Comparison of ENCODE assay signal across 10 cellular contexts in genomic region chr2:235638541-235639192, GRCh38.
A peak's percentile ranks its signal among the peaks of the same experiment; 100 is the strongest.
DNase-seq lines count a peak whose midpoint lies in the region; ATAC-seq and TF ChIP-seq lines count a peak whose summit lies in the region.
"Had no signal": no experiment of that assay in that cellular context is flagged by ENCODE, and none has a peak within 500 bp of the region (broad histone marks: within the 10 kb centered on the region; RNA-seq: fewer than 3 reads in every experiment).

No MANE protein-coding gene starts in this region.

- BruUV-seq in Calu3 (replicated peaks; lab: Mats Ljungman, UMichigan): no TSS peak

- DNase-seq in Calu3 (peak; percentile 7), NB4 (ENCODE audit: low read depth) (peak; percentile 37), esophagus muscularis mucosa (ENCODE audit: extremely low spot score) (no peak), prostate gland (ENCODE audit: low spot score) (no peak), adrenal gland (no peak), SIG-M5 treated with dmso at 0.1 percent for 504 hours (lab: John Stamatoyannopoulos, UW; ENCODE audit: unreplicated experiment) (no peak), NCI-H446 treated with DMSO at 0.1 percent for 48 hours (lab: John Stamatoyannopoulos, UW) (no peak)
- DNase-seq: effector memory CD4-positive, alpha-beta T cell had no signal

- no peaks in the 10 kb centered on the region for H3K4me1 Mint-ChIP-seq in Calu3 (ENCODE audit: low read depth, unreplicated experiment)
- H3K4me1 Mint-ChIP-seq: IgD-negative memory B cell had no signal

- H3K27ac Mint-ChIP-seq in Calu3 (ENCODE audit: unreplicated experiment): no peak overlapping the region
- H3K27ac Mint-ChIP-seq: IgD-negative memory B cell had no signal

- TF ChIP-seq CTCF in Calu3 (IDR thresholded peaks at IDR 0.05; ENCODE audit: unreplicated experiment) (peak; percentile 50), NB4 (IDR thresholded peaks at IDR 0.05; ENCODE audit: low read depth, low read length) (peak; percentile 49), esophagus muscularis mucosa (IDR thresholded peaks at IDR 0.05) (peak in 1 of 3 experiments; percentile 4), prostate gland (IDR thresholded peaks at IDR 0.05) (no peak), adrenal gland (IDR thresholded peaks at IDR 0.05) (no peak)

- ATAC-seq in GM18909 (IDR thresholded peaks at IDR 0.05; ENCODE audit: poor library complexity, unreplicated experiment): no peak

- H3K4me3 ChIP-seq in NB4 (ENCODE audit: low read depth, low read length) (no peak overlapping the region), esophagus muscularis mucosa (no peak overlapping the region), prostate gland (no peak overlapping the region), adrenal gland (no peak overlapping the region)

- H3K9me3 ChIP-seq in esophagus muscularis mucosa (no peaks in the 10 kb centered on the region), prostate gland (no peaks in the 10 kb centered on the region), adrenal gland (replicated peaks in 1 of 3) (no peaks in the 10 kb centered on the region)

- intact Hi-C loops in Calu3 (cut with micrococcal nuclease; ENCODE audit: unreplicated experiment) (no loop called here), esophagus muscularis mucosa (cut with DNase I) (no loop called here), prostate gland (cut with DNase I) (no loop called here), adrenal gland (cut with DNase I) (no loop called here)

- H3K36me3 ChIP-seq in esophagus muscularis mucosa: no peaks in the 10 kb centered on the region
- H3K36me3 ChIP-seq in prostate gland: no peaks in the 10 kb centered on the region
- no peaks in the 10 kb centered on the region for H3K36me3 ChIP-seq in adrenal gland (replicated peaks in 1 of 2)

- no peak for TF ChIP-seq POLR2A in NB4 (IDR thresholded peaks at IDR 0.05; ENCODE audit: extremely low read depth, insufficient read length)
- TF ChIP-seq POLR2A in esophagus muscularis mucosa (IDR thresholded peaks at IDR 0.05; ENCODE audit: low read depth): no peak
- no peak for TF ChIP-seq POLR2A in prostate gland (IDR thresholded peaks at IDR 0.05)
- TF ChIP-seq POLR2A in adrenal gland (IDR thresholded peaks at IDR 0.05): no peak

- no peaks in the 10 kb centered on the region for H3K9me3 Mint-ChIP-seq in Calu3 (ENCODE audit: low read depth, unreplicated experiment)
- H3K9me3 Mint-ChIP-seq: IgD-negative memory B cell had no signal

- no peaks in the 10 kb centered on the region for H3K27me3 Mint-ChIP-seq in Calu3 (ENCODE audit: unreplicated experiment)

- peaks cover 49 to 72% (median 66%) of the 10 kb centered on the region in 4 donors for H3K4me1 ChIP-seq in esophagus muscularis mucosa
- H3K4me1 ChIP-seq in prostate gland (replicated peaks): no peaks in the 10 kb centered on the region
- peaks cover 9 to 39% of the 10 kb centered on the region in 2 donors for H3K4me1 ChIP-seq in adrenal gland (replicated peaks in 1 of 2)

- 75% methylated on average over 7 of the region's 7 CpGs for WGBS in esophagus muscularis mucosa
- WGBS in prostate gland: 76% methylated on average over 7 of the region's 7 CpGs
- WGBS in adrenal gland, 4 donors: 87 to 96% (median 93%) methylated on average over 7 of the region's 7 CpGs

- CTCF ChIA-PET in Calu3 (lab: Charles Lee): interaction anchor here (0.6 to 1.2 kb wide), 2 partner anchors 45 to 108 kb away, joined by 3 to 11 read pairs; no protein-coding TSS in a partner anchor

- H3K27ac ChIP-seq in esophagus muscularis mucosa (replicated peaks in 1 of 4): peak overlapping the region; percentile 88 to 89 (median 89)
- H3K27ac ChIP-seq in prostate gland: peak overlapping the region; percentile 34 to 35
- H3K27ac ChIP-seq in adrenal gland: peak overlapping the region in 2 of 5 donors; percentile 16 to 69

- H3K36me3 Mint-ChIP-seq in Calu3 (ENCODE audit: insufficient read depth, unreplicated experiment): peaks cover 15% of the 10 kb centered on the region
- H3K36me3 Mint-ChIP-seq: IgD-negative memory B cell had no signal

- H3K4me3 Mint-ChIP-seq in Calu3 (ENCODE audit: low read depth, unreplicated experiment): no peak overlapping the region
- H3K4me3 Mint-ChIP-seq: IgD-negative memory B cell had no signal

- H3K27me3 ChIP-seq in esophagus muscularis mucosa: no peaks in the 10 kb centered on the region
- H3K27me3 ChIP-seq in prostate gland (replicated peaks; ENCODE audit: insufficient read depth): no peaks in the 10 kb centered on the region
- H3K27me3 ChIP-seq in adrenal gland: no peaks in the 10 kb centered on the region

- no peak for TF ChIP-seq EP300 in esophagus muscularis mucosa (IDR thresholded peaks at IDR 0.05)

Comparison
In these comparisons a context has a peak if more than half of its experiments do, and no peak if none do; other contexts are left out.
1. DNase-seq: peak in Calu3 (single experiment) and NB4 (single experiment); none in esophagus muscularis mucosa (single experiment), prostate gland (single experiment), adrenal gland (0 of 7), SIG-M5 treated with dmso at 0.1 percent for 504 hours (single experiment) and NCI-H446 treated with DMSO at 0.1 percent for 48 hours (single experiment).
2. CTCF ChIP-seq: peak in Calu3 (single experiment) and NB4 (single experiment); none in prostate gland (0 of 4) and adrenal gland (0 of 6).